Comparison of ENCODE assay signal across 8 cellular contexts in genomic region chr4:76067652-76068286, GRCh38. TPM values are rescaled to one million over a fixed set of nuclear protein-coding genes. Genes with fewer than 3 reads are reported as not detected.
DNase-seq lines count a peak whose midpoint lies in the region; ATAC-seq and TF ChIP-seq lines count a peak whose summit lies in the region.

No MANE protein-coding gene starts in this region.

- H3K4me1 Mint-ChIP-seq in activated CD4-positive, alpha-beta memory T cell treated with anti-CD3 and anti-CD28 coated beads, Interleukin-2, amount 10 ng/mL, durations not matched to agents 7 days and 5 days, result no peaks in the 10 kb centered on the region

- no peak overlapping the region for H3K56ac ChIP-seq in mesendoderm (ENCODE audit: low read length)

- no peak overlapping the region for H3K4me3 ChIP-seq in effector memory CD4-positive, alpha-beta T cell (ENCODE audit: insufficient read depth, low read depth, low read length, poor library complexity, severe bottlenecking)
- H3K4me3 ChIP-seq in mesendoderm (ENCODE audit: low read length), result no peak overlapping the region

- no peak overlapping the region for H3K4ac ChIP-seq in mesendoderm (ENCODE audit: low read depth, low read length)

- H2BK120ac ChIP-seq in mesendoderm (ENCODE audit: low read depth, low read length), result no peak overlapping the region

- H3K36me3 Mint-ChIP-seq in activated CD4-positive, alpha-beta memory T cell treated with anti-CD3 and anti-CD28 coated beads, Interleukin-2, amount 10 ng/mL, durations not matched to agents 7 days and 5 days (ENCODE audit: low read depth), result no peaks in the 10 kb centered on the region

- TF ChIP-seq CTCF in 22Rv1 (IDR thresholded peaks at IDR 0.05), result peak; percentile 89
- TF ChIP-seq CTCF in GM12874 (IDR thresholded peaks at IDR 0.05; ENCODE audit: insufficient read depth, low read depth, low read length), result peak; percentile 69

- POLR2A ChIA-PET in activated CD4-positive, alpha-beta memory T cell treated with anti-CD3 and anti-CD28 coated beads, Interleukin-2, amount 10 ng/mL, durations not matched to agents 7 days and 5 days (lab: Charles Lee), result no interaction called here

- WGBS in mesendoderm (ENCODE audit: extremely low coverage, insufficient coverage, low lambda C conversion rate), result no CpG with 5 or more reads among the region's 2 CpGs

- H3K79me1 ChIP-seq in mesendoderm (ENCODE audit: low read length), result no peaks in the 10 kb centered on the region

- no peaks in the 10 kb centered on the region for H3K79me2 ChIP-seq in mesendoderm (ENCODE audit: control insufficient read depth, insufficient read depth, low read length)

- no peak overlapping the region for H3K23ac ChIP-seq in mesendoderm (ENCODE audit: low read length)

- H2AK5ac ChIP-seq in mesendoderm (ENCODE audit: low read length), result no peak overlapping the region

- H3K9ac ChIP-seq in mesendoderm (ENCODE audit: low read length), result no peak overlapping the region

- no peak overlapping the region for H3K4me2 ChIP-seq in mesendoderm (ENCODE audit: low read length)

- H3K27ac ChIP-seq in 22Rv1 (no peak overlapping the region), mesendoderm (ENCODE audit: low read depth, low read length) (no peak overlapping the region)
- no peak overlapping the region for H3K27ac ChIP-seq in effector memory CD4-positive, alpha-beta T cell (ENCODE audit: insufficient read depth, low read length, poor library complexity, severe bottlenecking)

- CTCF ChIA-PET in activated CD4-positive, alpha-beta memory T cell treated with anti-CD3 and anti-CD28 coated beads, Interleukin-2, amount 10 ng/mL, durations not matched to agents 7 days and 5 days (lab: Charles Lee), result interaction anchor here (0.6 to 2.2 kb wide), 11 partner anchors 14 to 512 kb away, joined by 3 to 34 read pairs (median 4); partner anchors contain the start of gene ODAPH

- no peak overlapping the region for H3K4me3 Mint-ChIP-seq in activated CD4-positive, alpha-beta memory T cell treated with anti-CD3 and anti-CD28 coated beads, Interleukin-2, amount 10 ng/mL, durations not matched to agents 7 days and 5 days

- no peaks in the 10 kb centered on the region for H3K9me3 Mint-ChIP-seq in activated CD4-positive, alpha-beta memory T cell treated with anti-CD3 and anti-CD28 coated beads, Interleukin-2, amount 10 ng/mL, durations not matched to agents 7 days and 5 days

- no peak overlapping the region for H4K8ac ChIP-seq in mesendoderm (ENCODE audit: low read depth, low read length)

- no peak overlapping the region for H3K18ac ChIP-seq in mesendoderm (ENCODE audit: low read length)

- no peaks in the 10 kb centered on the region for H3K4me1 ChIP-seq in effector memory CD4-positive, alpha-beta T cell (ENCODE audit: control insufficient read depth, insufficient read depth, low read length, poor library complexity, severe bottlenecking)
- no peaks in the 10 kb centered on the region for H3K4me1 ChIP-seq in mesendoderm (ENCODE audit: control insufficient read depth, low read depth, low read length)

- peak; percentile 88 for ATAC-seq in HG03280 (IDR thresholded peaks at IDR 0.05; ENCODE audit: unreplicated experiment)

- no peak overlapping the region for H2BK5ac ChIP-seq in mesendoderm (ENCODE audit: low read length)

- H3K36me3 ChIP-seq in effector memory CD4-positive, alpha-beta T cell (ENCODE audit: control insufficient read depth, insufficient read depth, low read length), result no peaks in the 10 kb centered on the region
- H3K36me3 ChIP-seq in mesendoderm (ENCODE audit: control insufficient read depth, insufficient read depth, low read length), result no peaks in the 10 kb centered on the region

- H2BK15ac ChIP-seq in mesendoderm (replicated peaks; ENCODE audit: low read depth), result no peak overlapping the region

- no peaks in the 10 kb centered on the region for H3K27me3 Mint-ChIP-seq in activated CD4-positive, alpha-beta memory T cell treated with anti-CD3 and anti-CD28 coated beads, Interleukin-2, amount 10 ng/mL, durations not matched to agents 7 days and 5 days

- no peak overlapping the region for H3K27ac Mint-ChIP-seq in activated CD4-positive, alpha-beta memory T cell treated with anti-CD3 and anti-CD28 coated beads, Interleukin-2, amount 10 ng/mL, durations not matched to agents 7 days and 5 days

- H3K9me3 ChIP-seq in effector memory CD4-positive, alpha-beta T cell (ENCODE audit: control insufficient read depth, low read length), result no peaks in the 10 kb centered on the region

- no peaks in the 10 kb centered on the region for H3K27me3 ChIP-seq in effector memory CD4-positive, alpha-beta T cell (replicated peaks; ENCODE audit: control insufficient read depth, insufficient read depth, low read length, poor library complexity, severe bottlenecking)
- H3K27me3 ChIP-seq in mesendoderm (ENCODE audit: insufficient read depth, low read length, poor library complexity), result no peaks in the 10 kb centered on the region

- DNase-seq in NCI-H82 treated with DMSO at 0.1 percent for 48 hours (lab: John Stamatoyannopoulos, UW; ENCODE audit: unreplicated experiment), result peak; percentile 33
- DNase-seq in activated CD4-positive, alpha-beta memory T cell treated with anti-CD3 and anti-CD28 coated beads, Interleukin-2, amount 10 ng/mL, durations not matched to agents 7 days and 5 days, result peak; percentile 77
- peak; percentile 13 to 52 (median 20) for DNase-seq in effector memory CD4-positive, alpha-beta T cell
- DNase-seq in mesendoderm, result peak; percentile 72
- peak; percentile 15 to 47 for DNase-seq in stimulated activated CD8-positive, alpha-beta memory T cell treated with anti-CD3 and anti-CD28 coated beads, Interleukin-2, amount 100 ng/mL, for 1 hour (ENCODE audit: low read depth in 2 of 2)

- H4K5ac ChIP-seq in mesendoderm (ENCODE audit: low read length), result no peak overlapping the region

RNA-seq across cellular contexts. Expression of gene ART3, which starts 6.7 kb away (rescaled TPM):
- total RNA-seq in activated CD4-positive, alpha-beta memory T cell treated with anti-CD3 and anti-CD28 coated beads, Interleukin-2, amount 10 ng/mL, durations not matched to agents 7 days and 5 days, result under 1 TPM; 0.30 to 0.95 TPM
- 0.18 TPM for polyA plus RNA-seq in mesendoderm (2013, experiment 1 of 2)
- polyA plus RNA-seq in mesendoderm (2013, experiment 2 of 2), result 0.20 TPM

RNA-seq across cellular contexts. Expression of gene CXCL11, which starts 31.9 kb away (rescaled TPM):
- total RNA-seq in activated CD4-positive, alpha-beta memory T cell treated with anti-CD3 and anti-CD28 coated beads, Interleukin-2, amount 10 ng/mL, durations not matched to agents 7 days and 5 days, result under 1 TPM; 0.28 to 0.33 TPM
- 0.10 TPM for polyA plus RNA-seq in mesendoderm (2013, experiment 1 of 2)
- polyA plus RNA-seq in mesendoderm (2013, experiment 2 of 2), result 0.07 TPM

RNA-seq across cellular contexts. Expression of gene CXCL10, which starts 44.5 kb away (rescaled TPM):
- total RNA-seq in activated CD4-positive, alpha-beta memory T cell treated with anti-CD3 and anti-CD28 coated beads, Interleukin-2, amount 10 ng/mL, durations not matched to agents 7 days and 5 days, result 1 to 10 TPM; 1.3 to 1.5 TPM
- polyA plus RNA-seq in mesendoderm (2013, experiment 1 of 2), result not detected
- not detected for polyA plus RNA-seq in mesendoderm (2013, experiment 2 of 2)

Comparison
In these comparisons a context has a peak if more than half of its experiments do, and no peak if none do; other contexts are left out.
1. DNase-seq: peak in every context shown above with its lines; median percentile 77 in activated CD4-positive, alpha-beta memory T cell treated with anti-CD3 and anti-CD28 coated beads, Interleukin-2, amount 10 ng/mL, durations not matched to agents 7 days and 5 days; 72 in mesendoderm; 33 in NCI-H82 treated with DMSO at 0.1 percent for 48 hours; 31 in stimulated activated CD8-positive, alpha-beta memory T cell treated with anti-CD3 and anti-CD28 coated beads, Interleukin-2, amount 100 ng/mL, for 1 hour; 20 in effector memory CD4-positive, alpha-beta T cell.